8 cellular contexts compared by ENCODE assay signal in genomic region chr22:40107756-40108437, GRCh38.
DNase-seq lines count a peak whose midpoint lies in the region; ATAC-seq and TF ChIP-seq lines count a peak whose summit lies in the region.

No MANE protein-coding gene starts in this region.

- DNase-seq in GM03348 (ENCODE audit: low spot score) (peak; percentile 75), activated B cell treated with CpG ODN at 0.5 μM for 24 hours (no peak), epithelial cell of proximal tubule (ENCODE audit: low read depth) (peak; percentile 36), pons (ENCODE audit: low spot score) (peak; percentile 18), NCI-H345 (lab: John Stamatoyannopoulos, UW) (no peak)

- no peak for TF ChIP-seq CTCF in activated B cell treated with CpG ODN at 0.5 μM for 24 hours (IDR thresholded peaks at IDR 0.05)
- TF ChIP-seq CTCF in epithelial cell of proximal tubule (conservative IDR thresholded peaks at IDR 0.05; ENCODE audit: low read depth, low read length) = peak; percentile 9

- intact Hi-C loops in activated B cell treated with CpG ODN at 0.5 μM for 24 hours (cut with micrococcal nuclease) = loop anchor here (1.0 kb wide), 1 partner anchor 58 kb away; no protein-coding TSS in a partner anchor

- ATAC-seq in activated B cell treated with CpG ODN at 0.5 μM for 24 hours (ENCODE audit: low read depth) (peak; percentile 49), GM19463 (IDR thresholded peaks at IDR 0.05; ENCODE audit: unreplicated experiment) (no peak), HG03280 (IDR thresholded peaks at IDR 0.05; ENCODE audit: unreplicated experiment) (no peak), GM19452 (IDR thresholded peaks at IDR 0.05; ENCODE audit: unreplicated experiment) (no peak)

- H3K36me3 Mint-ChIP-seq in activated B cell treated with CpG ODN at 0.5 μM for 24 hours (ENCODE audit: low read depth) = peaks cover 13% of the 10 kb centered on the region

- peaks cover 81% of the 10 kb centered on the region for H3K4me1 Mint-ChIP-seq in activated B cell treated with CpG ODN at 0.5 μM for 24 hours

- POLR2A ChIA-PET in activated B cell treated with CpG ODN at 0.5 μM for 24 hours (lab: Charles Lee) = interaction anchor here (1.5 to 2.1 kb wide), 4 partner anchors 56 to 70 kb away, joined by 3 to 17 read pairs (median 7); partner anchors contain the start of gene TNRC6B

- peak overlapping the region; percentile 8 for H3K27ac Mint-ChIP-seq in activated B cell treated with CpG ODN at 0.5 μM for 24 hours

- peak overlapping the region; percentile 22 for H3K4me3 ChIP-seq in epithelial cell of proximal tubule (ENCODE audit: low read depth, low read length)

- no peaks in the 10 kb centered on the region for H3K27me3 Mint-ChIP-seq in activated B cell treated with CpG ODN at 0.5 μM for 24 hours

- no peaks in the 10 kb centered on the region for H3K9me3 Mint-ChIP-seq in activated B cell treated with CpG ODN at 0.5 μM for 24 hours

- peak overlapping the region; percentile 46 for H3K4me3 Mint-ChIP-seq in activated B cell treated with CpG ODN at 0.5 μM for 24 hours

- CTCF ChIA-PET in activated B cell treated with CpG ODN at 0.5 μM for 24 hours (lab: Charles Lee) = no interaction called here

Comparison
In these comparisons a context has a peak if more than half of its experiments do, and no peak if none do; other contexts are left out.
1. DNase-seq: peak in GM03348 (single experiment), epithelial cell of proximal tubule (single experiment) and pons (single experiment); none in activated B cell treated with CpG ODN at 0.5 μM for 24 hours (single experiment) and NCI-H345 (single experiment).